28 cellular contexts compared by ENCODE assay signal in genomic region chr1:106049595-106049994, GRCh38.
"Had no signal": no experiment of that assay in that cellular context is flagged by ENCODE, and none has a peak within 500 bp of the region (broad histone marks: within the 10 kb centered on the region; RNA-seq: fewer than 3 reads in every experiment).

No MANE protein-coding gene starts in this region.

- H3K27me3 Mint-ChIP-seq: activated B cell treated with CpG ODN at 0.5 μM for 24 hours; activated CD4-positive, alpha-beta T cell treated with anti-CD3 and anti-CD28 coated beads, Interleukin-2, amount 10 ng/mL, durations not matched to agents 24 days and 14 days; activated CD8-positive, alpha-beta memory T cell treated with anti-CD3 and anti-CD28 coated beads, Interleukin-2, amount 10 ng/mL, durations not matched to agents 7 days and 5 days; activated naive CD4-positive, alpha-beta T cell treated with anti-CD3 and anti-CD28 coated beads, Interleukin-2, amount 50 U/mL, for 24 hours; activated T-cell treated with anti-CD3 and anti-CD28 coated beads, Interleukin-2, amount 50 U/mL, for 24 hours had no signal

- H3K4me1 Mint-ChIP-seq: activated B cell treated with CpG ODN at 0.5 μM for 24 hours; activated CD4-positive, alpha-beta T cell treated with anti-CD3 and anti-CD28 coated beads, Interleukin-2, amount 10 ng/mL, durations not matched to agents 24 days and 14 days; activated CD8-positive, alpha-beta memory T cell treated with anti-CD3 and anti-CD28 coated beads, Interleukin-2, amount 10 ng/mL, durations not matched to agents 7 days and 5 days; activated naive CD4-positive, alpha-beta T cell treated with anti-CD3 and anti-CD28 coated beads, Interleukin-2, amount 50 U/mL, for 24 hours had no signal

- H3K27ac Mint-ChIP-seq: activated B cell treated with CpG ODN at 0.5 μM for 24 hours; activated CD4-positive, alpha-beta T cell treated with anti-CD3 and anti-CD28 coated beads, Interleukin-2, amount 10 ng/mL, durations not matched to agents 24 days and 14 days; activated CD8-positive, alpha-beta memory T cell treated with anti-CD3 and anti-CD28 coated beads, Interleukin-2, amount 10 ng/mL, durations not matched to agents 7 days and 5 days; activated naive CD4-positive, alpha-beta T cell treated with anti-CD3 and anti-CD28 coated beads, Interleukin-2, amount 50 U/mL, for 24 hours; activated T-cell treated with anti-CD3 and anti-CD28 coated beads, Interleukin-2, amount 50 U/mL, for 24 hours; activated T-helper 1 cell treated with anti-CD3 and anti-CD28 coated beads, Interleukin-12 subunit alpha, Interleukin-12 subunit beta, Interleukin-2, Interleukin-4 antibody, amounts not matched to agents 30 ng/mL and 10 ng/mL and 1 ng/mL, durations not matched to agents 14 hours and 24 hours and 36 hours; T-helper 2 cell treated with Interferon-gamma antibody and Interleukin-4, amounts not matched to agents 5 μg/mL and 100 μg/mL, for 36 hours had no signal

- H3K4me3 Mint-ChIP-seq: activated B cell treated with CpG ODN at 0.5 μM for 24 hours; activated CD4-positive, alpha-beta T cell treated with anti-CD3 and anti-CD28 coated beads, Interleukin-2, amount 10 ng/mL, durations not matched to agents 24 days and 14 days; activated CD8-positive, alpha-beta memory T cell treated with anti-CD3 and anti-CD28 coated beads, Interleukin-2, amount 10 ng/mL, durations not matched to agents 7 days and 5 days; activated naive CD4-positive, alpha-beta T cell treated with anti-CD3 and anti-CD28 coated beads, Interleukin-2, amount 50 U/mL, for 24 hours; activated T-cell treated with anti-CD3 and anti-CD28 coated beads, Interleukin-2, amount 50 U/mL, for 24 hours; activated T-helper 1 cell treated with anti-CD3 and anti-CD28 coated beads, Interleukin-12 subunit alpha, Interleukin-12 subunit beta, Interleukin-2, Interleukin-4 antibody, amounts not matched to agents 30 ng/mL and 10 ng/mL and 1 ng/mL, durations not matched to agents 14 hours and 24 hours and 36 hours; T-helper 2 cell treated with Interferon-gamma antibody and Interleukin-4, amounts not matched to agents 5 μg/mL and 100 μg/mL, for 36 hours had no signal

- H3K36me3 Mint-ChIP-seq: activated CD8-positive, alpha-beta memory T cell treated with anti-CD3 and anti-CD28 coated beads, Interleukin-2, amount 10 ng/mL, durations not matched to agents 7 days and 5 days; activated naive CD4-positive, alpha-beta T cell treated with anti-CD3 and anti-CD28 coated beads, Interleukin-2, amount 50 U/mL, for 24 hours had no signal

- ATAC-seq: activated CD8-positive, alpha-beta memory T cell treated with anti-CD3 and anti-CD28 coated beads, Interleukin-2, amount 10 ng/mL, durations not matched to agents 7 days and 5 days; SK-N-SH treated with all-trans-retinoic acid at 6 μM for 48 hours had no signal

- H3K9me3 Mint-ChIP-seq: activated B cell treated with CpG ODN at 0.5 μM for 24 hours; activated CD4-positive, alpha-beta T cell treated with anti-CD3 and anti-CD28 coated beads, Interleukin-2, amount 10 ng/mL, durations not matched to agents 24 days and 14 days had no signal

- DNase-seq: activated B cell treated with CpG ODN at 0.5 μM for 24 hours; activated CD4-positive, alpha-beta T cell treated with anti-CD3 and anti-CD28 coated beads for 1 hour; activated CD4-positive, alpha-beta T cell treated with anti-CD3 and anti-CD28 coated beads, Interleukin-2, amount 10 ng/mL, durations not matched to agents 24 days and 14 days; activated CD4-positive, alpha-beta T cell treated with anti-CD3 and anti-CD28 coated beads, Interleukin-2, amount 50 U/mL, for 48 hours; activated CD8-positive, alpha-beta memory T cell treated with anti-CD3 and anti-CD28 coated beads, Interleukin-2, amount 10 ng/mL, durations not matched to agents 7 days and 5 days; activated effector memory CD4-positive, alpha-beta T cell treated with Interleukin-2 at 50 U/mL for 16 hours; activated naive CD4-positive, alpha-beta T cell; activated T-cell treated with anti-CD3 and anti-CD28 coated beads, Interleukin-2, amount 50 U/mL, for 24 hours; aorta; central memory CD4-positive, alpha-beta T cell; Kasumi-1; NCI-H1048; NCI-H1417; NCI-H1694; NCI-H2029; NCI-H2107; NCI-H2171 treated with DMSO at 0.1 percent for 48 hours; NCI-H226; NCI-H526; NCI-H774; NK-92 treated with Interleukin-12 subunit alpha and Interleukin-12 subunit beta, amount 100 ng/mL, for 24 hours; OCI-M1; SHP77; SW 1271 had no signal
